ENCODE assay signal across 7 cellular contexts in genomic region chr4:165212647-165213046, GRCh38. TPM values are rescaled to one million over a fixed set of nuclear protein-coding genes. Genes with fewer than 3 reads are reported as not detected.
DNase-seq lines count a peak whose midpoint lies in the region; ATAC-seq, FAIRE-seq and TF ChIP-seq lines count a peak whose summit lies in the region.
"Not testable (repeated sequence)": the region's sequence is repeated elsewhere in the genome, so short reads cannot be mapped to it uniquely, and the experiment has no call there.

No MANE protein-coding gene starts in this region.

- TF ChIP-seq RAD21 in K562 (CRISPR knock-in tag; conservative IDR thresholded peaks at IDR 0.05 in 1 of 2, IDR thresholded peaks at IDR 0.05 in 1 of 2) = not testable (repeated sequence)

- H3K9ac ChIP-seq in K562 (ENCODE audit: insufficient read depth in 1 of 2, low read depth in 2 of 2, low read length in 2 of 2); mesendoderm (ENCODE audit: low read length): not testable (repeated sequence)

- H3K27me3 ChIP-seq in K562 (ENCODE audit: control insufficient read depth in 2 of 2, insufficient read depth in 2 of 2, low read length in 2 of 2); mesendoderm (ENCODE audit: insufficient read depth, low read length, poor library complexity): not testable (repeated sequence)

- H3K27ac Mint-ChIP-seq in activated CD4-positive, alpha-beta T cell treated with anti-CD3 and anti-CD28 coated beads, Interleukin-2, amount 10 ng/mL, durations not matched to agents 24 days and 14 days = peak overlapping the region; percentile 34

- H3K4me1 Mint-ChIP-seq in activated CD4-positive, alpha-beta T cell treated with anti-CD3 and anti-CD28 coated beads, Interleukin-2, amount 10 ng/mL, durations not matched to agents 24 days and 14 days = peaks cover 74% of the 10 kb centered on the region

- H3K4me3 Mint-ChIP-seq in activated CD4-positive, alpha-beta T cell treated with anti-CD3 and anti-CD28 coated beads, Interleukin-2, amount 10 ng/mL, durations not matched to agents 24 days and 14 days = peak overlapping the region; percentile 17

- not testable (repeated sequence) for DNase-seq in activated CD4-positive, alpha-beta T cell treated with anti-CD3 and anti-CD28 coated beads, Interleukin-2, amount 10 ng/mL, durations not matched to agents 24 days and 14 days; K562 (ENCODE audit: extremely low read depth in 1 of 4, low spot score in 3 of 4)
- DNase-seq in kidney glomerular epithelial cell (lab: John Stamatoyannopoulos, UW) (peak; percentile 48), mesendoderm (peak; percentile 42)

- not testable (repeated sequence) for TF ChIP-seq POLR2A in K562 (conservative IDR thresholded peaks at IDR 0.05)

- peaks cover 31% of the 10 kb centered on the region for H3K36me3 Mint-ChIP-seq in activated CD4-positive, alpha-beta T cell treated with anti-CD3 and anti-CD28 coated beads, Interleukin-2, amount 10 ng/mL, durations not matched to agents 24 days and 14 days (ENCODE audit: low read depth)

- not testable (repeated sequence) for H3K36me3 ChIP-seq in K562 (ENCODE audit: control insufficient read depth, insufficient read depth, low read length); mesendoderm (ENCODE audit: control insufficient read depth, insufficient read depth, low read length)

- not testable (repeated sequence) for H3K23ac ChIP-seq in mesendoderm (ENCODE audit: low read length)

- not testable (repeated sequence) for H2AK5ac ChIP-seq in mesendoderm (ENCODE audit: low read length)

- FAIRE-seq in K562 (lab: Jason Lieb, UNC) = not testable (repeated sequence)

- in situ Hi-C loops in K562 (cut with MboI) = not testable (repeated sequence)

- not testable (repeated sequence) for TF ChIP-seq CTCF in K562 (IDR thresholded peaks at IDR 0.05 in 2 of 3, conservative IDR thresholded peaks at IDR 0.05 in 1 of 3; ENCODE audit: insufficient read depth in 2 of 3, low read depth in 1 of 3, low read length in 3 of 3)

- not testable (repeated sequence) for H3K4me2 ChIP-seq in K562 (ENCODE audit: insufficient read depth, low read length); mesendoderm (ENCODE audit: low read length)

- H3K27me3 Mint-ChIP-seq in activated CD4-positive, alpha-beta T cell treated with anti-CD3 and anti-CD28 coated beads, Interleukin-2, amount 10 ng/mL, durations not matched to agents 24 days and 14 days = not testable (repeated sequence)

- H3K79me2 ChIP-seq in K562 (ENCODE audit: control insufficient read depth, insufficient read depth, low read length) = peaks cover 16% of the 10 kb centered on the region; the same call in 2 of the 3 replicates
- H3K79me2 ChIP-seq in mesendoderm (ENCODE audit: control insufficient read depth, insufficient read depth, low read length) = not testable (repeated sequence)

- H3K9me3 ChIP-seq in K562 (replicated peaks; ENCODE audit: control insufficient read depth, insufficient read depth, low read depth, low read length) = not testable (repeated sequence)

- H4K5ac ChIP-seq in mesendoderm (ENCODE audit: low read length) = not testable (repeated sequence)

- not testable (repeated sequence) for H2BK120ac ChIP-seq in mesendoderm (ENCODE audit: low read depth, low read length)

- not testable (repeated sequence) for BruUV-seq in K562 (replicated peaks; lab: Mats Ljungman, UMichigan)

- H3K27ac ChIP-seq in K562 (ENCODE audit: extremely low read depth, low read depth, low read length); mesendoderm (ENCODE audit: low read depth, low read length): not testable (repeated sequence)

- not testable (repeated sequence) for H4K8ac ChIP-seq in mesendoderm (ENCODE audit: low read depth, low read length)

- H3K56ac ChIP-seq in mesendoderm (ENCODE audit: low read length) = not testable (repeated sequence)

- H3K18ac ChIP-seq in mesendoderm (ENCODE audit: low read length) = not testable (repeated sequence)

- not testable (repeated sequence) for H3K4me1 ChIP-seq in K562 (replicated peaks in 1 of 2; ENCODE audit: control insufficient read depth in 2 of 2, insufficient read depth in 2 of 2, low read length in 2 of 2); mesendoderm (ENCODE audit: control insufficient read depth, low read depth, low read length)

- not testable (repeated sequence) for H2BK15ac ChIP-seq in mesendoderm (replicated peaks; ENCODE audit: low read depth)

- ATAC-seq in GM18502 (IDR thresholded peaks at IDR 0.05; ENCODE audit: poor library complexity, unreplicated experiment) (peak; percentile 19), GM19395 (IDR thresholded peaks at IDR 0.05; ENCODE audit: unreplicated experiment) (peak; percentile 22), HG03432 (IDR thresholded peaks at IDR 0.05; ENCODE audit: unreplicated experiment) (peak; percentile 21)
- not testable (repeated sequence) for ATAC-seq in K562

- not testable (repeated sequence) for H3K4me3 ChIP-seq in K562; mesendoderm (ENCODE audit: low read length)

- TF ChIP-seq EP300 in K562 (IDR thresholded peaks at IDR 0.05; ENCODE audit: low read length) = not testable (repeated sequence)

- H4K20me1 ChIP-seq in K562 (replicated peaks; ENCODE audit: control insufficient read depth, insufficient read depth, low read length) = not testable (repeated sequence)

- not testable (repeated sequence) for H3K79me1 ChIP-seq in mesendoderm (ENCODE audit: low read length)

- CTCF ChIA-PET in K562 (lab: Yijun Ruan, JAX; ENCODE audit: low intra/inter-chr PET ratio) = not testable (repeated sequence)

- not testable (repeated sequence) for H3K9me3 Mint-ChIP-seq in activated CD4-positive, alpha-beta T cell treated with anti-CD3 and anti-CD28 coated beads, Interleukin-2, amount 10 ng/mL, durations not matched to agents 24 days and 14 days

- not testable (repeated sequence) for H3K9me1 ChIP-seq in K562 (ENCODE audit: control insufficient read depth, insufficient read depth, low read length)

- POLR2A ChIA-PET in K562 (lab: Yijun Ruan, JAX) = not testable (repeated sequence)

- WGBS in K562 (ENCODE audit: insufficient coverage, low coverage, missing lambda C conversion rate) = 13% methylated on average over 2 of the region's 2 CpGs
- no CpG with 5 or more reads among the region's 2 CpGs for WGBS in mesendoderm (ENCODE audit: extremely low coverage, insufficient coverage, low lambda C conversion rate)

- intact Hi-C loops in activated CD4-positive, alpha-beta T cell treated with anti-CD3 and anti-CD28 coated beads, Interleukin-2, amount 10 ng/mL, durations not matched to agents 24 days and 14 days (cut with micrococcal nuclease); K562 (cut with micrococcal nuclease): not testable (repeated sequence)

- not testable (repeated sequence) for H2AFZ ChIP-seq in K562 (ENCODE audit: low read depth, low read length)

- not testable (repeated sequence) for H2BK5ac ChIP-seq in mesendoderm (ENCODE audit: low read length)

- not testable (repeated sequence) for H3K4ac ChIP-seq in mesendoderm (ENCODE audit: low read depth, low read length)

TF ChIP-seq in K562, 482 proteins besides CTCF, POLR2A, EP300 and RAD21:
- peak; percentile 14 for TF ChIP-seq MEIS2 (IDR thresholded peaks at IDR 0.05; ENCODE audit: partially characterized antibody)

RNA-seq across cellular contexts. Expression of gene KLHL2, which starts 5.3 kb away (rescaled TPM):
- total RNA-seq in activated CD4-positive, alpha-beta T cell treated with anti-CD3 and anti-CD28 coated beads, Interleukin-2, amount 10 ng/mL, durations not matched to agents 24 days and 14 days = 39.5 and 42.7 TPM in 2 replicates
- total RNA-seq in K562 (2011; cell fraction: chromatin; rRNA removed; ENCODE audit: low replicate concordance) = 6.5 and 17.9 TPM in 2 replicates
- 2.9 and 3.3 TPM in 2 replicates for total RNA-seq in K562 (2011; cell fraction: nucleolus; rRNA removed)
- 4.8 and 5.3 TPM in 2 replicates for total RNA-seq in K562 (2011; cell fraction: nucleoplasm; rRNA removed)
- total RNA-seq in K562 (2014; rRNA removed) (6.4 and 7.0 TPM in 2 replicates), K562 (2014; rRNA removed; fragmentation: Illumina TruSeq; extraction: Trizol) (6.4 and 7.5 TPM in 2 replicates), K562 (2015; rRNA removed; fragmentation: Illumina TruSeq; extraction: Trizol) (5.9 and 6.1 TPM in 2 replicates), K562 (2021) (4.9 and 5.5 TPM in 2 replicates)
- polyA plus RNA-seq in K562 (2011; rRNA removed) (9.8 and 11.3 TPM in 2 replicates), K562 (2014; fragmentation: Illumina TruSeq; extraction: Trizol) (4.8 and 5.6 TPM in 2 replicates), K562 (2014; fragmentation: Nextera tagmentation; extraction: Ambion mirVana) (1 to 10 TPM; 2.5 to 3.5 TPM), K562 (2014; rRNA removed) (7.9 and 8.2 TPM in 2 replicates)
- polyA plus RNA-seq in K562 (2011; cell fraction: cytosol; rRNA removed) = 2.4 and 6.1 TPM in 2 replicates
- 7.4 and 11.0 TPM in 2 replicates for polyA plus RNA-seq in K562 (2011; cell fraction: nucleus; rRNA removed)
- polyA plus RNA-seq in K562 (2012) = 5.9 and 7.4 TPM in 2 replicates
- polyA minus RNA-seq in K562 (2011; rRNA and poly(A)+ RNA removed) = 17.1 and 19.6 TPM in 2 replicates
- 3.5 and 6.9 TPM in 2 replicates for polyA minus RNA-seq in K562 (2011; cell fraction: cytosol; rRNA and poly(A)+ RNA removed)
- polyA minus RNA-seq in K562 (2011; cell fraction: nucleus; rRNA and poly(A)+ RNA removed) = 5.8 and 9.0 TPM in 2 replicates
- polyA plus RNA-seq in mesendoderm (2013, experiment 1 of 2) = 4.8 TPM
- polyA plus RNA-seq in mesendoderm (2013, experiment 2 of 2) = 4.5 TPM
